In genomic region chr2:154470386-154470785, GRCh38 we compare ENCODE assay signal across 16 cellular contexts.
DNase-seq lines count a peak whose midpoint lies in the region; ATAC-seq, FAIRE-seq and TF ChIP-seq lines count a peak whose summit lies in the region.
"Had no signal": no experiment of that assay in that cellular context is flagged by ENCODE, and none has a peak within 500 bp of the region (broad histone marks: within the 10 kb centered on the region; RNA-seq: fewer than 3 reads in every experiment).

No MANE protein-coding gene starts in this region.

- intact Hi-C loops in cardiac septum (cut with DNase I): no loop called here

- H3K4ac ChIP-seq in H1 (replicated peaks; ENCODE audit: insufficient read length, low read depth, low read length): no peak overlapping the region

- no peak overlapping the region for H2BK20ac ChIP-seq in H1 (ENCODE audit: low read length)

- no peak for TF ChIP-seq POLR2A in H1 (IDR thresholded peaks at IDR 0.05; ENCODE audit: control extremely low read depth in 1 of 2, low read depth in 2 of 2, low read length in 2 of 2)

- no peak overlapping the region for H3K27ac Mint-ChIP-seq in naive thymus-derived CD8-positive, alpha-beta T cell
- H3K27ac Mint-ChIP-seq: CD4-positive, CD25-positive, alpha-beta regulatory T cell; GM23338; H9; IgD-negative memory B cell had no signal

- DNase-seq in NCI-H446 treated with DMSO at 0.1 percent for 48 hours (lab: John Stamatoyannopoulos, UW) (peak; percentile 19), H1 (ENCODE audit: low read depth in 1 of 2, low spot score in 2 of 2) (no peak), kidney tubule cell (ENCODE audit: low spot score) (peak; percentile 47), renal cortical epithelial cell (ENCODE audit: low read depth) (peak; percentile 87), cardiac septum (ENCODE audit: low spot score) (no peak), Ammon's horn (ENCODE audit: low spot score) (no peak)
- no peak for DNase-seq in naive thymus-derived CD8-positive, alpha-beta T cell
- DNase-seq: 8988T; AML-193; CD4-positive, CD25-positive, alpha-beta regulatory T cell; DMS53; GF-D8; H9 had no signal

- H3K4me1 ChIP-seq in H1 (replicated peaks in 1 of 4; ENCODE audit: control insufficient read depth in 3 of 4, insufficient read depth in 4 of 4, low read length in 3 of 4): no peaks in the 10 kb centered on the region
- H3K4me1 ChIP-seq: BLaER1 treated with 17β-estradiol and CSF1 and Interleukin-3, amounts not matched to agents 10 nM and 100 nM had no signal

- no peaks in the 10 kb centered on the region for H4K20me1 ChIP-seq in H1 (replicated peaks in 1 of 2; ENCODE audit: control insufficient read depth in 1 of 2, insufficient read depth in 2 of 2, low read length in 2 of 2)
- H4K20me1 ChIP-seq: BLaER1 treated with 17β-estradiol and CSF1 and Interleukin-3, amounts not matched to agents 10 nM and 100 nM had no signal

- H3K4me1 Mint-ChIP-seq in naive thymus-derived CD8-positive, alpha-beta T cell: no peaks in the 10 kb centered on the region
- H3K4me1 Mint-ChIP-seq: CD4-positive, CD25-positive, alpha-beta regulatory T cell; GM23338; H9; IgD-negative memory B cell had no signal

- H3K9me3 ChIP-seq in H1 (ENCODE audit: insufficient read depth in 2 of 2, low read depth in 1 of 2, low read length in 1 of 2): peaks cover 3 to 4% of the 10 kb centered on the region in 2 experiments; a peak in 1 of 4 replicates

- TF ChIP-seq CTCF in H1 (IDR thresholded peaks at IDR 0.05; ENCODE audit: control extremely low read depth in 1 of 3, insufficient read depth in 1 of 3, low read depth in 1 of 3, low read length in 3 of 3): no peak

- H3K79me2 ChIP-seq in H1 (ENCODE audit: control insufficient read depth in 1 of 2, insufficient read depth in 2 of 2, low read length in 2 of 2): no peaks in the 10 kb centered on the region

- no peak overlapping the region for H3K9ac ChIP-seq in H1 (replicated peaks in 1 of 4; ENCODE audit: extremely low read depth in 1 of 4, low read depth in 3 of 4, low read length in 3 of 4)
- H3K9ac ChIP-seq: BLaER1 treated with 17β-estradiol and CSF1 and Interleukin-3, amounts not matched to agents 10 nM and 100 nM had no signal

- no peak overlapping the region for H2BK15ac ChIP-seq in H1 (ENCODE audit: low read length)

- H3K27ac ChIP-seq in H1 (ENCODE audit: low read depth, low read length): no peak overlapping the region
- H3K27ac ChIP-seq: BLaER1 treated with 17β-estradiol and CSF1 and Interleukin-3, amounts not matched to agents 10 nM and 100 nM had no signal

- TF ChIP-seq RAD21 in H1 (IDR thresholded peaks at IDR 0.05 in 1 of 2, conservative IDR thresholded peaks at IDR 0.05 in 1 of 2; ENCODE audit: low read depth in 2 of 2, low read length in 2 of 2): no peak

- H2BK120ac ChIP-seq in H1 (replicated peaks; ENCODE audit: low read depth, low read length): no peak overlapping the region

- no peak overlapping the region for H2AK5ac ChIP-seq in H1 (ENCODE audit: low read depth, low read length)

- H3K36me3 ChIP-seq in H1 (ENCODE audit: control insufficient read depth in 2 of 4, insufficient read depth in 4 of 4, low read length in 3 of 4): no peaks in the 10 kb centered on the region
- H3K36me3 ChIP-seq: BLaER1 treated with 17β-estradiol and CSF1 and Interleukin-3, amounts not matched to agents 10 nM and 100 nM had no signal

- no peak overlapping the region for H3K23ac ChIP-seq in H1 (ENCODE audit: insufficient read length)

- no peak overlapping the region for H3K4me2 ChIP-seq in H1 (ENCODE audit: insufficient read depth in 1 of 2, low read depth in 2 of 2, low read length in 2 of 2)
- H3K4me2 ChIP-seq: BLaER1 treated with 17β-estradiol and CSF1 and Interleukin-3, amounts not matched to agents 10 nM and 100 nM; GM23338 had no signal

- H3K27me3 Mint-ChIP-seq in naive thymus-derived CD8-positive, alpha-beta T cell: peaks cover 0 to 4% (median 0%) of the 10 kb centered on the region in 5 donors
- H3K27me3 Mint-ChIP-seq: CD4-positive, CD25-positive, alpha-beta regulatory T cell; IgD-negative memory B cell had no signal

- H3K4me3 ChIP-seq in H1 (ENCODE audit: extremely low read depth in 1 of 4, insufficient read depth in 2 of 4, low read depth in 3 of 4, low read length in 4 of 4): no peak overlapping the region
- H3K4me3 ChIP-seq: BLaER1 treated with 17β-estradiol and CSF1 and Interleukin-3, amounts not matched to agents 10 nM and 100 nM; GM23338 had no signal

- no peak overlapping the region for H2BK5ac ChIP-seq in H1 (ENCODE audit: low read depth, low read length)

- no peak overlapping the region for H2BK12ac ChIP-seq in H1 (ENCODE audit: low read depth, low read length)

- POLR2A ChIA-PET in H1 (lab: Charles Lee; ENCODE audit: partially characterized antibody): no interaction called here
- POLR2A ChIA-PET in naive thymus-derived CD8-positive, alpha-beta T cell (lab: Charles Lee): no interaction called here

- ATAC-seq in naive thymus-derived CD8-positive, alpha-beta T cell: no peak
- ATAC-seq: GM23338 had no signal

- no peak overlapping the region for H3K4me3 Mint-ChIP-seq in naive thymus-derived CD8-positive, alpha-beta T cell
- H3K4me3 Mint-ChIP-seq: CD4-positive, CD25-positive, alpha-beta regulatory T cell; GM23338; H9; IgD-negative memory B cell had no signal

- H3K23me2 ChIP-seq in H1 (ENCODE audit: low read depth, low read length): no peaks in the 10 kb centered on the region

- no peaks in the 10 kb centered on the region for H3K79me1 ChIP-seq in H1 (ENCODE audit: low read depth, low read length)

- 94% methylated on average over 1 of the region's 1 CpG; no CpG with 5 or more reads in 1 of the 2 experiments for WGBS in H1 (ENCODE audit: extremely low coverage in 1 of 2, insufficient coverage in 1 of 2, insufficient read length in 1 of 2, insufficient replicate concordance in 2 of 2, low coverage in 1 of 2, low lambda C conversion rate in 2 of 2, missing lambda C conversion rate in 1 of 2), 2 experiments

- TF ChIP-seq EP300 in H1 (IDR thresholded peaks at IDR 0.05; ENCODE audit: borderline replicate concordance in 1 of 2, low read depth in 2 of 2, low read length in 2 of 2): no peak

- H3K36me3 Mint-ChIP-seq in naive thymus-derived CD8-positive, alpha-beta T cell: peaks cover 0 to 3% (median 0%) of the 10 kb centered on the region in 3 donors
- H3K36me3 Mint-ChIP-seq: CD4-positive, CD25-positive, alpha-beta regulatory T cell; IgD-negative memory B cell had no signal

- H4K8ac ChIP-seq in H1 (ENCODE audit: extremely low read depth, insufficient read depth, low read length): no peak overlapping the region

- no peak overlapping the region for H3K18ac ChIP-seq in H1 (ENCODE audit: extremely low read depth, low read length)

- peaks cover 0 to 4% (median 0%) of the 10 kb centered on the region in 9 donors for H3K9me3 Mint-ChIP-seq in naive thymus-derived CD8-positive, alpha-beta T cell

- CTCF ChIA-PET in H1 (lab: Charles Lee; ENCODE audit: partially characterized antibody): interaction anchor here (0.5 kb wide), 1 partner anchor 39 kb away, joined by 3 read pairs; no protein-coding TSS in a partner anchor

- FAIRE-seq in H1 (lab: Jason Lieb, UNC): no peak

- H3K14ac ChIP-seq in H1 (ENCODE audit: insufficient read length): no peak overlapping the region

- H4K91ac ChIP-seq in H1 (replicated peaks; ENCODE audit: insufficient read length, low read length): no peak overlapping the region

- peak overlapping the region; percentile 51; the same call in 1 of the 2 replicates for H2AFZ ChIP-seq in H1 (ENCODE audit: low read length)
- H2AFZ ChIP-seq: GM23338 had no signal

- no peaks in the 10 kb centered on the region for H3K27me3 ChIP-seq in H1 (replicated peaks in 1 of 4; ENCODE audit: control insufficient read depth in 3 of 4, extremely low read depth in 1 of 4, insufficient read depth in 3 of 4, low read length in 3 of 4)
- H3K27me3 ChIP-seq: BLaER1 treated with 17β-estradiol and CSF1 and Interleukin-3, amounts not matched to agents 10 nM and 100 nM had no signal

- H3K56ac ChIP-seq in H1 (replicated peaks; ENCODE audit: insufficient read length, low read depth, low read length): no peak overlapping the region

- H4K5ac ChIP-seq in H1 (ENCODE audit: insufficient read length, low read depth, low read length): no peak overlapping the region

TF ChIP-seq in H1, 55 proteins besides CTCF, POLR2A, EP300 and RAD21 (continues in another document):
- TF ChIP-seq YY1 (IDR thresholded peaks at IDR 0.05; ENCODE audit: low read depth, low read length) (no peak), CREB1 (IDR thresholded peaks at IDR 0.05) (no peak), SP2 (IDR thresholded peaks at IDR 0.05; ENCODE audit: low read length) (no peak), SIX5 (IDR thresholded peaks at IDR 0.05; ENCODE audit: low read depth, low read length) (no peak), RFX5 (IDR thresholded peaks at IDR 0.05; ENCODE audit: borderline replicate concordance, low read depth, low read length) (no peak), CHD2 (IDR thresholded peaks at IDR 0.05; ENCODE audit: low read length) (no peak), NANOG (IDR thresholded peaks at IDR 0.05; ENCODE audit: insufficient read depth, low read depth, low read length, poor library complexity, severe bottlenecking) (no peak), SAP30 (IDR thresholded peaks at IDR 0.05; ENCODE audit: insufficient read depth, insufficient replicate concordance, low read length) (no peak), MAX (IDR thresholded peaks at IDR 0.05) (no peak), KDM5A (IDR thresholded peaks at IDR 0.05; ENCODE audit: low read length) (no peak), ZNF274 (IDR thresholded peaks at IDR 0.05; ENCODE audit: borderline replicate concordance, extremely low read depth, low read length) (no peak)

Comparison
In these comparisons a context has a peak if more than half of its experiments do, and no peak if none do; other contexts are left out.
1. DNase-seq: peak in NCI-H446 treated with DMSO at 0.1 percent for 48 hours (single experiment), kidney tubule cell (single experiment) and renal cortical epithelial cell (single experiment); none in H1 (0 of 2), naive thymus-derived CD8-positive, alpha-beta T cell (0 of 10), cardiac septum (single experiment) and Ammon's horn (single experiment).